In the genomic region with DNA sequence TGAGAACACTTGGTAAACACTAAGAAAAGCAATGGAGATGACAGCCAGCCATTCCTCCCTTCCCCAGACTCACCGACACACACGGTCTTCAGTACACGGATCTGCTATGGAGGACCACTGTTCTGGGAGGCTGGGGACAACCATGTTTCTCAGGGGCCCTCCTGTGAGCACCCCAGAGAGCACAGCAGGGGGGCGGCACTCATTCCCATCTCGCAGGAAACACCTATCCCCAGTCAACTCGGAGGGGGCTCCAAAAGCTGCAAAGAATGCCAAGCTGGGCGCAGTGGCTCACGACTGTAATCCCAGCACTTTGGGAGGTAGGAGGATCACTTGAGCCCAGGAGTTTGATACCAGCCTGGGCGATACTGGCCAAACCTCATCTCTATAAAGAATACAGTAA, we compare ENCODE assay signal across 16 cellular contexts.
"Had no signal": no experiment of that assay in that cellular context is flagged by ENCODE, and none has a peak within 500 bp of the region (broad histone marks: within the 10 kb centered on the region; RNA-seq: fewer than 3 reads in every experiment).

No MANE protein-coding gene starts in this region.

- H3K36me3 ChIP-seq: ovary had no signal

- H3K27me3 Mint-ChIP-seq: naive thymus-derived CD8-positive, alpha-beta T cell; progenitor cell of endocrine pancreas; type B pancreatic cell had no signal

- DNase-seq: foreskin melanocyte; hippocampal formation; mucosa of descending colon; stimulated activated CD4-positive, alpha-beta T cell treated with anti-CD3 and anti-CD28 coated beads, Interleukin-2, amount 100 ng/mL, for 24 hours; stimulated activated CD4-positive, alpha-beta T cell treated with anti-CD3 and anti-CD28 coated beads, Interleukin-4, amount 100 ng/mL, for 4 hours; stimulated activated naive CD4-positive, alpha-beta T cell treated with Interleukin-2 at 50 U/mL for 16 hours; thyroid gland had no signal

- H3K27me3 ChIP-seq: heart left ventricle, ovary, suprapubic skin, thyroid gland had no signal

- H3K9me3 Mint-ChIP-seq: dendritic cell treated with granulocyte-macrophage colony-stimulating factor and Interleukin-4, amounts not matched to agents 40 ng/mL and 50 ng/mL, for 4 days; naive thymus-derived CD8-positive, alpha-beta T cell; neural crest cell; type B pancreatic cell had no signal

- H3K27ac Mint-ChIP-seq: dendritic cell treated with granulocyte-macrophage colony-stimulating factor and Interleukin-4, amounts not matched to agents 40 ng/mL and 50 ng/mL, for 4 days; progenitor cell of endocrine pancreas; type B pancreatic cell had no signal

- H3K4me3 ChIP-seq: heart left ventricle, mucosa of descending colon, ovary, suprapubic skin, thyroid gland had no signal

- H3K27ac ChIP-seq: ovary, suprapubic skin had no signal

- H3K4me3 Mint-ChIP-seq: dendritic cell treated with granulocyte-macrophage colony-stimulating factor and Interleukin-4, amounts not matched to agents 40 ng/mL and 50 ng/mL, for 4 days; neural crest cell; type B pancreatic cell had no signal

- ATAC-seq: heart left ventricle; mucosa of descending colon; naive thymus-derived CD8-positive, alpha-beta T cell; sciatic nerve had no signal

- H3K9me3 ChIP-seq: heart left ventricle, mucosa of descending colon, ovary, suprapubic skin, thyroid gland had no signal

- H3K4me1 ChIP-seq: suprapubic skin had no signal
